21 cellular contexts compared by ENCODE assay signal in genomic region chr1:27811741-27812500, GRCh38.
"Had no signal": no experiment of that assay in that cellular context is flagged by ENCODE, and none has a peak within 500 bp of the region (broad histone marks: within the 10 kb centered on the region; RNA-seq: fewer than 3 reads in every experiment).

No MANE protein-coding gene starts in this region.

- DNase-seq: activated CD4-positive, alpha-beta T cell treated with anti-CD3 and anti-CD28 coated beads for 1 hour; activated CD8-positive, alpha-beta memory T cell treated with anti-CD3 and anti-CD28 coated beads, Interleukin-2, amount 50 U/mL, for 48 hours; activated naive CD4-positive, alpha-beta T cell; aorta; effector CD4-positive, alpha-beta T cell; immature natural killer cell; kidney glomerular epithelial cell; left ventricle myocardium superior; mucosa of descending colon; naive B cell; pancreas; right lobe of liver; SJCRH30; stimulated activated CD4-positive, alpha-beta T cell treated with anti-CD3 and anti-CD28 coated beads, Interleukin-15, amount 100 ng/mL, for 24 hours; stimulated activated CD4-positive, alpha-beta T cell treated with anti-CD3 and anti-CD28 coated beads, Interleukin-2, amount 100 ng/mL, for 48 hours; SW 1271 had no signal

- H3K4me3 Mint-ChIP-seq: immature natural killer cell, naive B cell had no signal

- H3K9me3 Mint-ChIP-seq: immature natural killer cell, naive B cell had no signal

- H3K27me3 ChIP-seq: esophagus muscularis mucosa, pancreas, right lobe of liver, SJCRH30 had no signal

- FAIRE-seq: endothelial cell of umbilical vein, pancreas, small intestine had no signal

- H3K4me3 ChIP-seq: coronary artery, esophagus muscularis mucosa, mucosa of descending colon, pancreas, right lobe of liver, SJCRH30 had no signal

- H3K27me3 Mint-ChIP-seq: naive B cell had no signal

- H3K4me1 Mint-ChIP-seq: immature natural killer cell, naive B cell had no signal

- ATAC-seq: left ventricle myocardium superior, pancreas, right lobe of liver had no signal

- H3K4me1 ChIP-seq: pancreas, SJCRH30 had no signal

- H3K27ac ChIP-seq: coronary artery, esophagus muscularis mucosa, pancreas, right lobe of liver, SJCRH30, VCaP had no signal

- H3K9me3 ChIP-seq: esophagus muscularis mucosa, mucosa of descending colon, pancreas, right lobe of liver, SJCRH30 had no signal
